In genomic region chr14:55446833-55447232, GRCh38 we compare ENCODE assay signal across 7 cellular contexts. TPM values are rescaled to one million over a fixed set of nuclear protein-coding genes. Genes with fewer than 3 reads are reported as not detected.
DNase-seq lines count a peak whose midpoint lies in the region; TF ChIP-seq lines count a peak whose summit lies in the region.

No MANE protein-coding gene starts in this region.

- peak overlapping the region; percentile 25 for H2AFZ ChIP-seq in parathyroid adenoma

- H3K9me3 ChIP-seq in endodermal cell (ENCODE audit: control insufficient read depth, low read length) (peaks cover 8% of the 10 kb centered on the region), parathyroid adenoma (ENCODE audit: control insufficient read depth, low read length) (no peaks in the 10 kb centered on the region)

- peak overlapping the region; percentile 62 for H3K27ac Mint-ChIP-seq in endodermal cell
- H3K27ac Mint-ChIP-seq in type B pancreatic cell: no peak overlapping the region
- H3K27ac Mint-ChIP-seq in activated naive CD4-positive, alpha-beta T cell treated with anti-CD3 and anti-CD28 coated beads for 36 hours: no peak overlapping the region

- H3K79me2 ChIP-seq in parathyroid adenoma: no peaks in the 10 kb centered on the region

- no peak overlapping the region for H3K27ac ChIP-seq in endodermal cell (ENCODE audit: low read depth, low read length)
- H3K27ac ChIP-seq in parathyroid adenoma: no peak overlapping the region

- WGBS in endodermal cell (ENCODE audit: insufficient coverage in 1 of 2, insufficient read length in 1 of 2), 2 experiments: 83 to 92% methylated on average over 1 to 2 of the region's 2 CpGs

- H3K4me2 ChIP-seq in parathyroid adenoma (ENCODE audit: low read length): no peak overlapping the region

- H3K27me3 Mint-ChIP-seq in endodermal cell (ENCODE audit: insufficient read depth): no peaks in the 10 kb centered on the region
- peaks cover 2% of the 10 kb centered on the region for H3K27me3 Mint-ChIP-seq in type B pancreatic cell
- H3K27me3 Mint-ChIP-seq in activated naive CD4-positive, alpha-beta T cell treated with anti-CD3 and anti-CD28 coated beads for 36 hours (ENCODE audit: low read depth): no peaks in the 10 kb centered on the region

- H3K4me3 Mint-ChIP-seq in endodermal cell (no peak overlapping the region), type B pancreatic cell (no peak overlapping the region)
- no peak overlapping the region for H3K4me3 Mint-ChIP-seq in activated naive CD4-positive, alpha-beta T cell treated with anti-CD3 and anti-CD28 coated beads for 36 hours

- H3K4me1 ChIP-seq in endodermal cell (ENCODE audit: control insufficient read depth, insufficient read depth, low read length) (peaks cover 9% of the 10 kb centered on the region), parathyroid adenoma (no peaks in the 10 kb centered on the region)

- H3K9me3 Mint-ChIP-seq in endodermal cell (peaks cover 3% of the 10 kb centered on the region), type B pancreatic cell (peaks cover 5% of the 10 kb centered on the region)
- H3K9me3 Mint-ChIP-seq in activated naive CD4-positive, alpha-beta T cell treated with anti-CD3 and anti-CD28 coated beads for 36 hours: no peaks in the 10 kb centered on the region

- H3K9ac ChIP-seq in endodermal cell (ENCODE audit: extremely low read depth, low read length, poor library complexity, severe bottlenecking) (no peak overlapping the region), parathyroid adenoma (no peak overlapping the region)

- H3K27me3 ChIP-seq in endodermal cell (ENCODE audit: control insufficient read depth, insufficient read depth, low read length, poor library complexity, severe bottlenecking): no peaks in the 10 kb centered on the region
- no peaks in the 10 kb centered on the region for H3K27me3 ChIP-seq in parathyroid adenoma (ENCODE audit: control insufficient read depth, insufficient read depth, low read length)

- H3K4me3 ChIP-seq in endodermal cell (ENCODE audit: low read length): no peak overlapping the region
- H3K4me3 ChIP-seq in parathyroid adenoma (ENCODE audit: low read depth, low read length): no peak overlapping the region

- intact Hi-C loops in activated naive CD4-positive, alpha-beta T cell treated with anti-CD3 and anti-CD28 coated beads for 36 hours (cut with micrococcal nuclease): loop anchor here (1.0 to 5.0 kb wide), 3 partner anchors 215 to 1025 kb away; no protein-coding TSS in a partner anchor

- no peaks in the 10 kb centered on the region for H3K36me3 Mint-ChIP-seq in endodermal cell (ENCODE audit: low read depth)
- no peaks in the 10 kb centered on the region for H3K36me3 Mint-ChIP-seq in type B pancreatic cell
- H3K36me3 Mint-ChIP-seq in activated naive CD4-positive, alpha-beta T cell treated with anti-CD3 and anti-CD28 coated beads for 36 hours (ENCODE audit: low read depth): no peaks in the 10 kb centered on the region

- TF ChIP-seq CTCF in endodermal cell (conservative IDR thresholded peaks at IDR 0.05) (no peak), parathyroid adenoma (IDR thresholded peaks at IDR 0.05) (no peak), type B pancreatic cell (conservative IDR thresholded peaks at IDR 0.05) (no peak)

- H3K36me3 ChIP-seq in endodermal cell (ENCODE audit: control insufficient read depth, insufficient read depth, low read length) (no peaks in the 10 kb centered on the region), parathyroid adenoma (ENCODE audit: control insufficient read depth, insufficient read depth, low read length) (no peaks in the 10 kb centered on the region)

- CTCF ChIA-PET in activated naive CD4-positive, alpha-beta T cell treated with anti-CD3 and anti-CD28 coated beads for 36 hours (lab: Charles Lee): interaction anchor here (0.5 to 2.5 kb wide), 42 partner anchors 8 to 1027 kb away, joined by 3 to 16 read pairs (median 3); partner anchors contain the start of gene FBXO34

- H3K4me1 Mint-ChIP-seq in endodermal cell (peaks cover 35% of the 10 kb centered on the region), type B pancreatic cell (ENCODE audit: unreplicated experiment) (peaks cover 4% of the 10 kb centered on the region)
- peaks cover 13% of the 10 kb centered on the region for H3K4me1 Mint-ChIP-seq in activated naive CD4-positive, alpha-beta T cell treated with anti-CD3 and anti-CD28 coated beads for 36 hours (ENCODE audit: low read depth)

- DNase-seq in H4 (ENCODE audit: low spot score) (peak; percentile 72), RKO (ENCODE audit: low spot score) (peak; percentile 64), endodermal cell (no peak), NCI-H146 (lab: John Stamatoyannopoulos, UW) (no peak), type B pancreatic cell (ENCODE audit: extremely low spot score, unreplicated experiment) (no peak)
- DNase-seq in activated naive CD4-positive, alpha-beta T cell treated with anti-CD3 and anti-CD28 coated beads for 36 hours: no peak

RNA-seq across cellular contexts. Expression of gene TBPL2, which starts 6.4 kb away (rescaled TPM):
- not detected in 2 replicates for total RNA-seq in H4 (2014; rRNA removed; shearing (Covaris generic))
- total RNA-seq in endodermal cell: not detected
- not detected for polyA plus RNA-seq in endodermal cell (2013, experiment 1 of 2)
- polyA plus RNA-seq in endodermal cell (2013, experiment 2 of 2): not detected
- total RNA-seq in type B pancreatic cell (ENCODE audit: low replicate concordance): not detected in 2 replicates
- not detected for total RNA-seq in activated naive CD4-positive, alpha-beta T cell treated with anti-CD3 and anti-CD28 coated beads for 36 hours

RNA-seq across cellular contexts. Expression of gene ATG14, which starts 35.2 kb away (rescaled TPM):
- 5.7 and 6.4 TPM in 2 replicates for total RNA-seq in H4 (2014; rRNA removed; shearing (Covaris generic))
- total RNA-seq in endodermal cell: 10 to 100 TPM; 11.0 to 12.9 TPM
- polyA plus RNA-seq in endodermal cell (2013, experiment 1 of 2): 10.8 TPM
- 9.4 TPM for polyA plus RNA-seq in endodermal cell (2013, experiment 2 of 2)
- 11.4 and 12.2 TPM in 2 replicates for total RNA-seq in type B pancreatic cell (ENCODE audit: low replicate concordance)
- 1 to 10 TPM; 4.6 to 4.9 TPM for total RNA-seq in activated naive CD4-positive, alpha-beta T cell treated with anti-CD3 and anti-CD28 coated beads for 36 hours

Comparison
In these comparisons a context has a peak if more than half of its experiments do, and no peak if none do; other contexts are left out.
1. DNase-seq: peak in H4 (single experiment) and RKO (single experiment); none in endodermal cell (single experiment), NCI-H146 (single experiment), type B pancreatic cell (single experiment) and activated naive CD4-positive, alpha-beta T cell treated with anti-CD3 and anti-CD28 coated beads for 36 hours (single experiment).